9 cellular contexts compared by ENCODE assay signal in the genomic region with DNA sequence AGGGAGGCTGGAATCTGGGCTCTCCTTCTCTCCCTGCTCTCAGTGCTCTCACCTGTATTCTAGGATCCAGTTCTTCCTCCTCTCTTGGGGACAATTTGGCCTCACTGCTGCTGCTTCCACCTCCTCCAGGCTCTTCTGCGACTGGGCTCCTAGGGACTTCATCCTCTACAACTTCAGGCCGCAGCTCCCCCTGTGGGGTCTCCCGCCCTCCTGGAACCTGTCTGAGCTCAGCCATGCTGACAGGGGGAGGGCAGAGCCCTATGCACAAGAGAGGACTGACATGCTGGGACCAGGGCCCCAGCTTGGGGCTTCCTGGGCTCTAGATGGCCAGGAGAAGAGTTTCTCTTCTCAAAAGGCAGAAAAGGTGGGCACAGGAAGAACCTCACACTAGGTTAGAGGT. TPM values are rescaled to one million over a fixed set of nuclear protein-coding genes. Genes with fewer than 3 reads are reported as not detected.
DNase-seq lines count a peak whose midpoint lies in the region; ATAC-seq, FAIRE-seq and TF ChIP-seq lines count a peak whose summit lies in the region.
"Had no signal": no experiment of that assay in that cellular context is flagged by ENCODE, and none has a peak within 500 bp of the region (broad histone marks: within the 10 kb centered on the region; RNA-seq: fewer than 3 reads in every experiment).

No MANE protein-coding gene starts in this region.

- no peak for ATAC-seq in left cardiac atrium
- no peak for ATAC-seq in HG02870 (IDR thresholded peaks at IDR 0.05; ENCODE audit: unreplicated experiment)

- H3K27ac ChIP-seq in left ventricle myocardium inferior (replicated peaks) (peak overlapping the region; percentile 99), mesodermal cell (ENCODE audit: low read depth, low read length, severe bottlenecking) (no peak overlapping the region), urinary bladder (ENCODE audit: low read depth) (no peak overlapping the region)

- FAIRE-seq in urothelium cell line (lab: Jason Lieb, UNC) = no peak
- FAIRE-seq: islet of Langerhans had no signal

- BruUV-seq in MCF 10A (replicated peaks; lab: Mats Ljungman, UMichigan) = no TSS peak

- no peak for TF ChIP-seq CTCF in left ventricle myocardium inferior (IDR thresholded peaks at IDR 0.05; ENCODE audit: borderline replicate concordance)
- TF ChIP-seq CTCF in MCF 10A (IDR thresholded peaks at IDR 0.05; ENCODE audit: unreplicated experiment) = no peak

- H3K9me3 ChIP-seq in left ventricle myocardium inferior (replicated peaks) (no peaks in the 10 kb centered on the region), mesodermal cell (ENCODE audit: control insufficient read depth, low read length) (no peaks in the 10 kb centered on the region)

- H3K27ac Mint-ChIP-seq in MCF 10A (ENCODE audit: low read depth, unreplicated experiment) = peak overlapping the region; percentile 94

- H3K9me3 Mint-ChIP-seq in MCF 10A (ENCODE audit: unreplicated experiment) = no peaks in the 10 kb centered on the region

- H3K36me3 ChIP-seq in left ventricle myocardium inferior = peaks cover 34% of the 10 kb centered on the region
- H3K36me3 ChIP-seq in mesodermal cell (ENCODE audit: control insufficient read depth, insufficient read depth, low read length) = peaks cover 48% of the 10 kb centered on the region
- no peaks in the 10 kb centered on the region for H3K36me3 ChIP-seq in urinary bladder (ENCODE audit: insufficient read depth)

- intact Hi-C loops in left ventricle myocardium inferior (cut with micrococcal nuclease) (no loop called here), left cardiac atrium (cut with DNase I) (no loop called here), MCF 10A (cut with micrococcal nuclease) (no loop called here)

- CTCF ChIA-PET in MCF 10A (lab: Yijun Ruan, JAX) = interaction anchor here (0.7 to 5.5 kb wide), 11 partner anchors 11 to 206 kb away, joined by 3 to 87 read pairs (median 5); a partner anchor contains a TSS

- H3K4me3 Mint-ChIP-seq in MCF 10A (ENCODE audit: unreplicated experiment) = peak overlapping the region; percentile 78

- 60 to 92% methylated on average over 1 to 3 of the region's 3 CpGs for WGBS in mesodermal cell (ENCODE audit: insufficient coverage in 2 of 2), 2 experiments
- WGBS in urinary bladder = 91% methylated on average over 3 of the region's 3 CpGs

- DNase-seq in left ventricle myocardium inferior (no peak), left cardiac atrium (no peak), MCF 10A (ENCODE audit: unreplicated experiment) (no peak), NCI-H1417 (lab: John Stamatoyannopoulos, UW) (no peak), urothelium cell line (ENCODE audit: low spot score) (no peak)

- peaks cover 64% of the 10 kb centered on the region for H3K4me1 Mint-ChIP-seq in MCF 10A (ENCODE audit: insufficient read depth, unreplicated experiment)

- H3K36me3 Mint-ChIP-seq in MCF 10A (ENCODE audit: insufficient read depth, unreplicated experiment) = peaks cover 47% of the 10 kb centered on the region

- no peaks in the 10 kb centered on the region for H3K27me3 ChIP-seq in left ventricle myocardium inferior (ENCODE audit: low read depth)

- H3K4me1 ChIP-seq in left ventricle myocardium inferior = peaks cover 67% of the 10 kb centered on the region
- H3K4me1 ChIP-seq in mesodermal cell (ENCODE audit: control insufficient read depth, insufficient read depth, low read length, poor library complexity, severe bottlenecking) = peaks cover 42% of the 10 kb centered on the region
- H3K4me1 ChIP-seq in urinary bladder (ENCODE audit: insufficient read depth) = peaks cover 5% of the 10 kb centered on the region

- no peaks in the 10 kb centered on the region for H3K27me3 Mint-ChIP-seq in MCF 10A (ENCODE audit: insufficient read depth, unreplicated experiment)

- POLR2A ChIA-PET in MCF 10A (lab: Yijun Ruan, JAX) = interaction anchor here (0.8 to 5.8 kb wide), 7 partner anchors 12 to 202 kb away, joined by 3 to 227 read pairs (median 11); a partner anchor contains a TSS

- H3K4me3 ChIP-seq in left ventricle myocardium inferior = peak overlapping the region; percentile 92
- H3K4me3 ChIP-seq in mesodermal cell (ENCODE audit: extremely low read depth, insufficient read depth, low read length, poor library complexity, severe bottlenecking) = peak overlapping the region; percentile 92
- H3K4me3 ChIP-seq in urinary bladder (ENCODE audit: low read depth, low read length) = peak overlapping the region; percentile 79

RNA-seq across cellular contexts. Expression of a gene that starts 1.0 kb away (rescaled TPM):
- total RNA-seq in left ventricle myocardium inferior (18.0 TPM), left cardiac atrium (10 to 100 TPM; 15.1 to 18.5 TPM), MCF 10A (2022) (31.5 and 34.0 TPM in 2 replicates), urinary bladder (12.7 TPM)
- 22.4 TPM for polyA plus RNA-seq in mesodermal cell (2013, experiment 1 of 2)
- 18.5 TPM for polyA plus RNA-seq in mesodermal cell (2013, experiment 2 of 2)
- 21.8 TPM for polyA plus RNA-seq in urinary bladder

RNA-seq across cellular contexts. Expression of a gene that starts 13.3 kb away (rescaled TPM):
- 43.1 TPM for total RNA-seq in left ventricle myocardium inferior
- 10 to 100 TPM; 41.6 to 42.2 TPM for total RNA-seq in left cardiac atrium
- total RNA-seq in MCF 10A (2022) = 35.8 and 36.2 TPM in 2 replicates
- 32.1 TPM for polyA plus RNA-seq in mesodermal cell (2013, experiment 1 of 2)
- 27.8 TPM for polyA plus RNA-seq in mesodermal cell (2013, experiment 2 of 2)
- 12.9 TPM for total RNA-seq in urinary bladder
- polyA plus RNA-seq in urinary bladder = 32.5 TPM

RNA-seq across cellular contexts. Expression of a gene that starts 34.2 kb away (rescaled TPM):
- 23.0 TPM for total RNA-seq in left ventricle myocardium inferior
- total RNA-seq in left cardiac atrium = 10 to 100 TPM; 16.3 to 22.3 TPM
- total RNA-seq in MCF 10A (2022) = 88.8 and 103 TPM in 2 replicates
- 45.1 TPM for polyA plus RNA-seq in mesodermal cell (2013, experiment 1 of 2)
- 39.3 TPM for polyA plus RNA-seq in mesodermal cell (2013, experiment 2 of 2)
- 14.7 TPM for total RNA-seq in urinary bladder
- 40.8 TPM for polyA plus RNA-seq in urinary bladder
